ENCODE assay signal across 8 cellular contexts in genomic region chr3:185976977-185977678, GRCh38. TPM values are rescaled to one million over a fixed set of nuclear protein-coding genes. Genes with fewer than 3 reads are reported as not detected.
DNase-seq lines count a peak whose midpoint lies in the region; ATAC-seq and TF ChIP-seq lines count a peak whose summit lies in the region.

No MANE protein-coding gene starts in this region.

- no peak overlapping the region for H3K4me2 ChIP-seq in osteoblast (ENCODE audit: insufficient read depth, low read length)

- H3K4me1 ChIP-seq in SJCRH30 (peaks cover 10% of the 10 kb centered on the region), foreskin keratinocyte (no peaks in the 10 kb centered on the region), osteoblast (ENCODE audit: insufficient read depth, low read length) (peaks cover 4% of the 10 kb centered on the region), thoracic aorta (ENCODE audit: control insufficient read depth in 1 of 2, low read depth in 2 of 2) (peaks cover 12 to 26% of the 10 kb centered on the region in 2 donors)

- no peaks in the 10 kb centered on the region for H4K20me1 ChIP-seq in osteoblast (ENCODE audit: insufficient read depth, low read length)

- no peaks in the 10 kb centered on the region for H3K79me2 ChIP-seq in osteoblast (ENCODE audit: insufficient read depth, low read length)

- H2AFZ ChIP-seq in osteoblast (ENCODE audit: low read length), result no peak overlapping the region

- ATAC-seq in GM21737 (IDR thresholded peaks at IDR 0.05; ENCODE audit: unreplicated experiment) (peak; percentile 87), foreskin keratinocyte (peak; percentile 85), thoracic aorta (ENCODE audit: insufficient number of reproducible peaks, low FRiP score, low read depth) (no peak)

- H3K27ac ChIP-seq in SJCRH30 (no peak overlapping the region), foreskin keratinocyte (no peak overlapping the region), osteoblast (ENCODE audit: low read depth, low read length) (no peak overlapping the region), thoracic aorta (no peak overlapping the region)

- no peaks in the 10 kb centered on the region for H3K9me3 ChIP-seq in SJCRH30 (replicated peaks)
- no peaks in the 10 kb centered on the region for H3K9me3 ChIP-seq in osteoblast (ENCODE audit: low read depth, low read length)
- H3K9me3 ChIP-seq in thoracic aorta, result no peaks in the 10 kb centered on the region

- DNase-seq in EH (ENCODE audit: low read depth) (peak; percentile 71), LNCaP clone FGC (ENCODE audit: low read depth) (peak; percentile 23), SJCRH30 (peak; percentile 66 to 84), foreskin keratinocyte (peak; percentile 17 to 28), osteoblast (ENCODE audit: insufficient read length, low spot score, missing footprints) (peak; percentile 93), thoracic aorta (ENCODE audit: low spot score) (no peak)
- peak; percentile 94 for DNase-seq in activated effector memory CD4-positive, alpha-beta T cell treated with anti-CD3 and anti-CD28 coated beads, Interleukin-2, amount 50 U/mL, for 16 hours

- H3K4me3 ChIP-seq in LNCaP clone FGC (ENCODE audit: low read depth, low read length) (no peak overlapping the region), SJCRH30 (no peak overlapping the region), osteoblast (ENCODE audit: insufficient read depth, low read length) (no peak overlapping the region), thoracic aorta (no peak overlapping the region)

- H3K27me3 ChIP-seq in SJCRH30 (no peaks in the 10 kb centered on the region), foreskin keratinocyte (no peaks in the 10 kb centered on the region), osteoblast (ENCODE audit: insufficient read depth, low read length) (no peaks in the 10 kb centered on the region), thoracic aorta (replicated peaks; ENCODE audit: insufficient read depth) (no peaks in the 10 kb centered on the region)

- H3K36me3 ChIP-seq in SJCRH30, result no peaks in the 10 kb centered on the region
- no peaks in the 10 kb centered on the region for H3K36me3 ChIP-seq in osteoblast (ENCODE audit: insufficient read depth, low read length)
- no peaks in the 10 kb centered on the region for H3K36me3 ChIP-seq in thoracic aorta

- TF ChIP-seq CTCF in LNCaP clone FGC (IDR thresholded peaks at IDR 0.05; ENCODE audit: control insufficient read depth, extremely low read depth, insufficient read depth), result peak; percentile 98
- peak; percentile 86 for TF ChIP-seq CTCF in foreskin keratinocyte (conservative IDR thresholded peaks at IDR 0.05)
- peak; percentile 98 for TF ChIP-seq CTCF in osteoblast (IDR thresholded peaks at IDR 0.05; ENCODE audit: extremely low read depth, low read depth, low read length)
- peak; percentile 87 for TF ChIP-seq CTCF in thoracic aorta (IDR thresholded peaks at IDR 0.05)

RNA-seq across cellular contexts. Expression of gene TRA2B, which starts 39.3 kb away (rescaled TPM):
- 304 and 358 TPM in 2 replicates for total RNA-seq in SJCRH30 (2014; rRNA removed; shearing (Covaris generic))
- 151 and 167 TPM in 2 replicates for total RNA-seq in foreskin keratinocyte
- 137 and 160 TPM in 2 replicates for polyA plus RNA-seq in foreskin keratinocyte
- total RNA-seq in osteoblast, result 95.2 and 111 TPM in 2 replicates
- 100 to 1,000 TPM; 137 to 267 TPM for total RNA-seq in thoracic aorta
